In the genomic region with DNA sequence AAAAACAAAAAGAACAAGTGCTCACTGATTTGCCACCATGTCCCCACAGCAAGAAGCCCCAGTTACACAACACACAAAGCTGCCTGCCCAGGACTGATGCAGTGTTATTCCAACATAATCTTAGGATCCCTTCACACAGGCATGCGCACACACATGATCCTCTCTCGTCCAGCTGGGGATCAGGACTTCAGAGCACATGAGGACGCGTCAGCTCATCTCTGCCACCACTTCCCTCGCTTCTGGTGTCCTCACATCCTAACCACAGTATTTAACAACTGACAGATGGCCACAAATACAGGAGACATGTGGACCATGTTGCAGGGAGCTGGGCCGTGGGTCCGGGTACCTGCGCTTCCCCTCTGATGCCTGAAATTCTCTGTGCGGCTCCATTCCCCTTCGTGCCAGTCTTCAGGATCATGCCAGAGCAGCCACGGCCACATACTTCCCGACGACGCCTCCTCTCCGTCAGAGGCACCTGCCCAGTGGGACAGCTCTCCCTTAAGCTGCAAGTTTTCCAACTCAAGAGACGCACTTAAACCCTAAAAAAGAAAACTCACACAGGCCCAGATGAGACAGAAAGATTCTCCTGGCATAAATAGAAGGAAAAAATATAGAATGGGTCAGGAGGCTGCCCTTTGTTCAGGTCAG, we compare ENCODE assay signal across 9 cellular contexts.
DNase-seq lines count a peak whose midpoint lies in the region; ATAC-seq and TF ChIP-seq lines count a peak whose summit lies in the region.
"Had no signal": no experiment of that assay in that cellular context is flagged by ENCODE, and none has a peak within 500 bp of the region (broad histone marks: within the 10 kb centered on the region; RNA-seq: fewer than 3 reads in every experiment).

No MANE protein-coding gene starts in this region.

- H3K9me3 Mint-ChIP-seq in immature natural killer cell: no peaks in the 10 kb centered on the region

- H3K27me3 Mint-ChIP-seq in T-helper 17 cell (no peaks in the 10 kb centered on the region), immature natural killer cell (ENCODE audit: low read depth in 3 of 3) (peaks cover 0 to 5% (median 0%) of the 10 kb centered on the region in 3 donors)

- intact Hi-C loops in stomach (cut with DNase I; ENCODE audit: low total_unique reads): no loop called here

- no peak for DNase-seq in T-helper 17 cell
- no peak for DNase-seq in immature natural killer cell
- no peak for DNase-seq in stomach
- DNase-seq in cortex of kidney (lab: John Stamatoyannopoulos, UW): no peak
- no peak for DNase-seq in NCI-H1436 treated with DMSO at 0.1 percent for 48 hours (lab: John Stamatoyannopoulos, UW)
- DNase-seq in stimulated activated CD4-positive, alpha-beta T cell treated with anti-CD3 and anti-CD28 coated beads, Interleukin-4, amount 100 ng/mL, for 4 hours: no peak
- DNase-seq: MM.1S had no signal

- H3K4me1 ChIP-seq in HUES64 (ENCODE audit: insufficient read depth, low read length): peaks cover 34% of the 10 kb centered on the region
- H3K4me1 ChIP-seq in stomach: peaks cover 48 to 87% (median 64%) of the 10 kb centered on the region in 4 donors

- H3K36me3 ChIP-seq in HUES64 (ENCODE audit: insufficient read depth, low read length) (0 out of 2 replicates have a peak, but pooled peaks cover 5% of the 10 kb centered on the region), stomach (no peaks in the 10 kb centered on the region)

- TF ChIP-seq EP300 in stomach (IDR thresholded peaks at IDR 0.05): no peak

- H3K9me3 ChIP-seq in HUES64 (ENCODE audit: insufficient read depth, low read depth, low read length) (no peaks in the 10 kb centered on the region), T-helper 17 cell (ENCODE audit: control insufficient read depth, low read length, poor library complexity, severe bottlenecking) (no peaks in the 10 kb centered on the region), stomach (no peaks in the 10 kb centered on the region)

- H3K4me3 ChIP-seq in HUES64 (ENCODE audit: low read length) (no peak overlapping the region), stomach (no peak overlapping the region)

- WGBS in HUES64: 91% methylated on average over 16 of the region's 16 CpGs
- WGBS in stomach, 5 donors: 77 to 87% (median 83%) methylated on average over 16 of the region's 16 CpGs

- H3K4me3 Mint-ChIP-seq in T-helper 17 cell (no peak overlapping the region), immature natural killer cell (peak overlapping the region; percentile 4 to 57 (median 11))

- TF ChIP-seq CTCF in stomach (IDR thresholded peaks at IDR 0.05): no peak

- no peak for TF ChIP-seq POLR2A in stomach (IDR thresholded peaks at IDR 0.05)

- peak overlapping the region; percentile 54 for H3K27ac ChIP-seq in HUES64 (ENCODE audit: low read depth, low read length)
- peak overlapping the region; percentile 20 to 69 (median 50) for H3K27ac ChIP-seq in stomach

- peak overlapping the region; percentile 41; the same call in 1 of the 2 replicates for H3K9ac ChIP-seq in HUES64 (ENCODE audit: low read depth, low read length)

- peak overlapping the region; percentile 88 for H3K27ac Mint-ChIP-seq in T-helper 17 cell
- peak overlapping the region in 2 of 6 donors; percentile 23 to 76 for H3K27ac Mint-ChIP-seq in immature natural killer cell

- H3K4me1 Mint-ChIP-seq in T-helper 17 cell: peaks cover 47% of the 10 kb centered on the region
- peaks cover 37 to 45% of the 10 kb centered on the region in 2 donors for H3K4me1 Mint-ChIP-seq in immature natural killer cell

- ATAC-seq in T-helper 17 cell (no peak), GM21447 (IDR thresholded peaks at IDR 0.05; ENCODE audit: unreplicated experiment) (no peak)

- H3K27me3 ChIP-seq in HUES64 (ENCODE audit: insufficient read depth, low read length) (no peaks in the 10 kb centered on the region), stomach (no peaks in the 10 kb centered on the region)

- H3K36me3 Mint-ChIP-seq in T-helper 17 cell (ENCODE audit: low read depth) (peaks cover 9% of the 10 kb centered on the region), immature natural killer cell (no peaks in the 10 kb centered on the region)
